In the genomic region with DNA sequence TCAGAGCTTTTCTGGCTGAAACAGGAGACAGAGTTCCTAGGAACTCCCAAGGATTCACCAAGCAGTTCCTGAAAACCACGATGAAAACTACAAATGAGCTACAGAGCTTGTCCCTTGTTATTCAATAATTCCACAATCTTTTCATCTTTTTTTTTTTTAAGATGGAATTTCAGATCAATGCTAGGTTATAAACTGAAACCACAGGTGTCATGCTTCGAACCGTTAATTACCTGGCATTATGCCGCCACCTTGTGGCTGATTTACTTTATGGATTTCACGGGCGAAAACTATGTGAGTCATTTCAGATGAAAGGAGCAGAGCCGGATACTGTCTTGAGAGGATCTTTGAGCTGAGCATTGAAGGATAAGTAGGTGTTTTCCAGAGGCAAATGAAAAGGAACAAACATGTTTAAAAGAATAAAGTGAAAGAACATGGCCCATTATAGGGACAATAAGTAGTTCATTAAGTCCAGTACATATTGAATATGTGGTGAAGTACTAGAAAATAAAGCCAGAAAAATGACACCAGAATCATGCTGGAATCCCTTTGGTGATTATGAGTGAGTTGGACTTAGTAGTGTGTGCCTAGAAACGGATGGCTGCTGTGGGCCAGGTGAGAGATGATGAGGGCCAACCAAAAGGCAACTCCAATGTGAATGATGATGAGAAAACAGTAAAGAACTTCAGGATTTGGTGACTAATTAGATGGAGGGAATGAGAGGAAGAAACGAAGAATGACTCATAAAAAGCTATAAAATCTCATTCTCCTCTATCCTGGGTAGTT, we compare ENCODE assay signal across 8 cellular contexts. TPM values are rescaled to one million over a fixed set of nuclear protein-coding genes. Genes with fewer than 3 reads are reported as not detected.
DNase-seq lines count a peak whose midpoint lies in the region; ATAC-seq and TF ChIP-seq lines count a peak whose summit lies in the region.

No MANE protein-coding gene starts in this region.

- H3K9me3 ChIP-seq in MM.1S (replicated peaks; ENCODE audit: insufficient read depth, low read length), result no peaks in the 10 kb centered on the region
- H3K9me3 ChIP-seq in SJCRH30 (replicated peaks), result no peaks in the 10 kb centered on the region
- H3K9me3 ChIP-seq in ovary, result no peaks in the 10 kb centered on the region
- no peaks in the 10 kb centered on the region for H3K9me3 ChIP-seq in tibial artery

- H3K27ac ChIP-seq in MM.1S (ENCODE audit: low read length), result no peak overlapping the region
- no peak overlapping the region for H3K27ac ChIP-seq in SJCRH30
- H3K27ac ChIP-seq in foreskin keratinocyte, result peak overlapping the region; percentile 50
- H3K27ac ChIP-seq in ovary, result no peak overlapping the region
- no peak overlapping the region for H3K27ac ChIP-seq in tibial artery

- TF ChIP-seq POLR2A in ovary (IDR thresholded peaks at IDR 0.05), result no peak

- no peaks in the 10 kb centered on the region for H4K20me1 ChIP-seq in MM.1S (ENCODE audit: insufficient read depth, low read length)

- no peaks in the 10 kb centered on the region for H3K27me3 ChIP-seq in MM.1S (replicated peaks; ENCODE audit: insufficient read depth, low read length)
- H3K27me3 ChIP-seq in SJCRH30, result no peaks in the 10 kb centered on the region
- H3K27me3 ChIP-seq in foreskin keratinocyte, result no peaks in the 10 kb centered on the region
- no peaks in the 10 kb centered on the region for H3K27me3 ChIP-seq in ovary
- H3K27me3 ChIP-seq in tibial artery, result no peaks in the 10 kb centered on the region

- H3K4me3 ChIP-seq in MM.1S (ENCODE audit: low read length), result peak overlapping the region; percentile 6; the same call in 1 of the 2 replicates
- H3K4me3 ChIP-seq in SJCRH30, result no peak overlapping the region
- H3K4me3 ChIP-seq in ovary, result no peak overlapping the region
- peak overlapping the region; percentile 14 to 23 for H3K4me3 ChIP-seq in tibial artery

- TF ChIP-seq CTCF in MM.1S (IDR thresholded peaks at IDR 0.05; ENCODE audit: low read length), result peak; percentile 92
- TF ChIP-seq CTCF in foreskin keratinocyte (conservative IDR thresholded peaks at IDR 0.05), result peak; percentile 95
- TF ChIP-seq CTCF in ovary (IDR thresholded peaks at IDR 0.05), result peak; percentile 46 to 74 (median 70)
- peak; percentile 68 to 81 for TF ChIP-seq CTCF in tibial artery (IDR thresholded peaks at IDR 0.05)

- H2AFZ ChIP-seq in MM.1S (ENCODE audit: low read length), result peak overlapping the region; percentile 29; the same call in 1 of the 2 replicates

- H3K4me1 ChIP-seq in MM.1S (ENCODE audit: low read length), result peaks cover 6% of the 10 kb centered on the region; the same call in 1 of the 2 replicates
- H3K4me1 ChIP-seq in SJCRH30, result no peaks in the 10 kb centered on the region
- H3K4me1 ChIP-seq in foreskin keratinocyte, result peaks cover 13% of the 10 kb centered on the region
- H3K4me1 ChIP-seq in ovary (ENCODE audit: insufficient read depth), result no peaks in the 10 kb centered on the region
- H3K4me1 ChIP-seq in tibial artery, result peaks cover 0 to 12% (median 0%) of the 10 kb centered on the region in 4 donors

- peak overlapping the region; percentile 10; the same call in 1 of the 2 replicates for H3K9ac ChIP-seq in MM.1S (ENCODE audit: low read length)

- H3F3A ChIP-seq in MM.1S (ENCODE audit: insufficient read depth, low read length), result no peaks in the 10 kb centered on the region

- no peak for TF ChIP-seq EP300 in ovary (IDR thresholded peaks at IDR 0.05)

- H3K4me2 ChIP-seq in MM.1S (ENCODE audit: low read depth, low read length), result peak overlapping the region; percentile 63

- no peaks in the 10 kb centered on the region for H3K9me2 ChIP-seq in MM.1S (replicated peaks; ENCODE audit: insufficient read depth, low read length)

- intact Hi-C loops in ovary (cut with DNase I), result loop anchor here in 3 of 4 donors (5.0 to 10.0 kb wide), 2 partner anchors 286 to 558 kb away; no protein-coding TSS in a partner anchor
- intact Hi-C loops in tibial artery (cut with DNase I; ENCODE audit: low total_unique reads), result loop anchor here (10.0 kb wide), 1 partner anchor 556 kb away; no protein-coding TSS in a partner anchor

- WGBS in ovary, 3 donors, result 9 to 11% (median 9%) methylated on average over 9 of the region's 9 CpGs

- H3K36me3 ChIP-seq in MM.1S (replicated peaks; ENCODE audit: insufficient read depth, low read length), result no peaks in the 10 kb centered on the region
- H3K36me3 ChIP-seq in SJCRH30, result no peaks in the 10 kb centered on the region; the same call in 1 of the 2 replicates
- H3K36me3 ChIP-seq in ovary, result no peaks in the 10 kb centered on the region
- H3K36me3 ChIP-seq in tibial artery, result peaks cover 0 to 17% (median 2%) of the 10 kb centered on the region in 3 donors

- ATAC-seq in GM21786 (IDR thresholded peaks at IDR 0.05; ENCODE audit: unreplicated experiment), result peak; percentile 73
- ATAC-seq in foreskin keratinocyte, result peak; percentile 87

- H3K79me2 ChIP-seq in MM.1S (ENCODE audit: low read length), result no peaks in the 10 kb centered on the region

- DNase-seq in DMS153 (lab: John Stamatoyannopoulos, UW) (peak; percentile 57), MM.1S (peak; percentile 92), SJCRH30 (peak; percentile 36 to 76), foreskin keratinocyte (peak; percentile 53 to 79), ovary (peak; percentile 61 to 76 (median 67)), tibial artery (peak; percentile 64 to 76)
- peak; percentile 92 for DNase-seq in activated effector memory CD4-positive, alpha-beta T cell treated with anti-CD3 and anti-CD28 coated beads, Interleukin-2, amount 50 U/mL, for 16 hours

RNA-seq across cellular contexts. Expression of a gene that starts 3.5 kb away (rescaled TPM):
- total RNA-seq in SJCRH30 (2014; rRNA removed; shearing (Covaris generic)), result 0.56 and 0.87 TPM in 2 replicates
- total RNA-seq in foreskin keratinocyte, result 1.1 and 1.3 TPM in 2 replicates
- polyA plus RNA-seq in foreskin keratinocyte, result 1.2 and 1.5 TPM in 2 replicates
- 1 to 10 TPM; 1.2 to 3.3 (median 2.2) TPM for total RNA-seq in ovary
- 1 to 10 TPM; 1.6 to 2.4 TPM for polyA plus RNA-seq in ovary

RNA-seq across cellular contexts. Expression of a gene that starts 26.5 kb away (rescaled TPM):
- total RNA-seq in SJCRH30 (2014; rRNA removed; shearing (Covaris generic)), result 19.1 and 19.3 TPM in 2 replicates
- total RNA-seq in foreskin keratinocyte (11.9 and 14.0 TPM in 2 replicates), ovary (10 to 100 TPM in 5 of 7 donors, 1 to 10 TPM in 2; 8.8 to 12.4 (median 10.6) TPM)
- polyA plus RNA-seq in foreskin keratinocyte (4.6 and 6.7 TPM in 2 replicates), ovary (10 to 100 TPM in 1 of 2 donors, 1 to 10 TPM in 1; 6.9 to 11.1 TPM)

RNA-seq across cellular contexts. Expression of a gene that starts 29.9 kb away (rescaled TPM):
- total RNA-seq in SJCRH30 (2014; rRNA removed; shearing (Covaris generic)), result 79.4 and 80.1 TPM in 2 replicates
- total RNA-seq in foreskin keratinocyte (80.8 and 83.7 TPM in 2 replicates), ovary (10 to 100 TPM; 17.7 to 33.4 (median 22.3) TPM)
- polyA plus RNA-seq in foreskin keratinocyte (71.6 and 79.9 TPM in 2 replicates), ovary (10 to 100 TPM; 23.8 to 38.2 TPM)

Comparison
In these comparisons a context has a peak if more than half of its experiments do, and no peak if none do; other contexts are left out.
1. H3K4me3 ChIP-seq: peak in MM.1S (single experiment) and tibial artery (2 of 2); none in SJCRH30 (single experiment) and ovary (single experiment).
2. Peak in every context shown above with its lines, with median percentiles within 50 percentile points of each other: DNase-seq and CTCF ChIP-seq.